In genomic region chr7:94056796-94057207, GRCh38 we compare ENCODE assay signal across 13 cellular contexts. TPM values are rescaled to one million over a fixed set of nuclear protein-coding genes. Genes with fewer than 3 reads are reported as not detected.
DNase-seq lines count a peak whose midpoint lies in the region; ATAC-seq and TF ChIP-seq lines count a peak whose summit lies in the region.
"Had no signal": no experiment of that assay in that cellular context is flagged by ENCODE, and none has a peak within 500 bp of the region (broad histone marks: within the 10 kb centered on the region; RNA-seq: fewer than 3 reads in every experiment).

No MANE protein-coding gene starts in this region.

- H2AFZ ChIP-seq in ACC112 (ENCODE audit: low read length, unreplicated experiment), result no peak overlapping the region

- H3K4me1 Mint-ChIP-seq in HFFc6 (ENCODE audit: low read depth), result peaks cover 59% of the 10 kb centered on the region
- no peaks in the 10 kb centered on the region for H3K4me1 Mint-ChIP-seq in CD4-positive, alpha-beta T cell (ENCODE audit: low read depth)
- H3K4me1 Mint-ChIP-seq: brain, T-cell had no signal

- peaks cover 2% of the 10 kb centered on the region; the same call in 1 of the 2 replicates for H3K27me3 Mint-ChIP-seq in HFFc6 (ENCODE audit: insufficient read depth)
- peaks cover 30% of the 10 kb centered on the region for H3K27me3 Mint-ChIP-seq in CD4-positive, alpha-beta T cell
- H3K27me3 Mint-ChIP-seq: brain had no signal

- no peak overlapping the region for H3K4me3 Mint-ChIP-seq in HFFc6
- no peak overlapping the region for H3K4me3 Mint-ChIP-seq in CD4-positive, alpha-beta T cell
- H3K4me3 Mint-ChIP-seq: brain; CD14-positive monocyte; stimulated activated naive CD8-positive, alpha-beta T cell treated with anti-CD3 and anti-CD28 coated beads, Interleukin-15, Interleukin-2, amounts not matched to agents 100 ng/mL and 50 ng/mL, for 24 hours; T-cell had no signal

- peak overlapping the region; percentile 79 for H3K27ac Mint-ChIP-seq in HFFc6
- no peak overlapping the region for H3K27ac Mint-ChIP-seq in CD4-positive, alpha-beta T cell
- H3K27ac Mint-ChIP-seq: brain; stimulated activated naive CD8-positive, alpha-beta T cell treated with anti-CD3 and anti-CD28 coated beads, Interleukin-15, Interleukin-2, amounts not matched to agents 100 ng/mL and 50 ng/mL, for 24 hours; T-cell had no signal

- H3K27me3 ChIP-seq in ACC112 (ENCODE audit: insufficient read depth, low read length), result no peaks in the 10 kb centered on the region
- H3K27me3 ChIP-seq in CD4-positive, alpha-beta T cell (ENCODE audit: control insufficient read depth, insufficient read depth, low read length), result peaks cover 8% of the 10 kb centered on the region
- no peaks in the 10 kb centered on the region for H3K27me3 ChIP-seq in transverse colon

- peak; percentile 88 for DNase-seq in HFFc6
- peak; percentile 67 for DNase-seq in RWPE1 (ENCODE audit: low spot score)
- peak; percentile 92 for DNase-seq in fibroblast of the aortic adventitia (ENCODE audit: low read depth)
- no peak for DNase-seq in CD4-positive, alpha-beta T cell
- no peak for DNase-seq in T1000 (lab: John Stamatoyannopoulos, UW)
- no peak for DNase-seq in transverse colon
- DNase-seq in stimulated activated naive CD8-positive, alpha-beta T cell treated with anti-CD3 and anti-CD28 coated beads, Interleukin-15, Interleukin-2, amounts not matched to agents 100 U/mL and 50 U/mL, for 24 hours, result no peak
- DNase-seq: NCI-H2029 treated with DMSO at 0.1 percent for 48 hours, T-cell had no signal

- POLR2A ChIA-PET in RWPE1 (lab: Yijun Ruan, JAX; ENCODE audit: low non-redundant PET), result no interaction called here
- POLR2A ChIA-PET in CD4-positive, alpha-beta T cell (lab: Charles Lee), result no interaction called here

- no peaks in the 10 kb centered on the region for H3K9me3 ChIP-seq in CD4-positive, alpha-beta T cell (ENCODE audit: control insufficient read depth, low read length)
- H3K9me3 ChIP-seq in transverse colon, result no peaks in the 10 kb centered on the region

- TF ChIP-seq EP300 in transverse colon (IDR thresholded peaks at IDR 0.05; ENCODE audit: low read depth), result no peak

- no peaks in the 10 kb centered on the region for H3K9me3 Mint-ChIP-seq in HFFc6
- H3K9me3 Mint-ChIP-seq in CD4-positive, alpha-beta T cell, result no peaks in the 10 kb centered on the region
- H3K9me3 Mint-ChIP-seq: brain; stimulated activated naive CD8-positive, alpha-beta T cell treated with anti-CD3 and anti-CD28 coated beads, Interleukin-15, Interleukin-2, amounts not matched to agents 100 ng/mL and 50 ng/mL, for 24 hours; T-cell had no signal

- H3K36me3 ChIP-seq in ACC112 (ENCODE audit: insufficient read depth, low read length) (no peaks in the 10 kb centered on the region), transverse colon (no peaks in the 10 kb centered on the region)

- no peak for TF ChIP-seq POLR2A in transverse colon (IDR thresholded peaks at IDR 0.05)

- no peak for TF ChIP-seq CTCF in HFFc6 (IDR thresholded peaks at IDR 0.05)
- no peak for TF ChIP-seq CTCF in RWPE1 (conservative IDR thresholded peaks at IDR 0.05; ENCODE audit: low read depth)
- no peak for TF ChIP-seq CTCF in fibroblast of the aortic adventitia (IDR thresholded peaks at IDR 0.05; ENCODE audit: insufficient read depth, low read length)
- TF ChIP-seq CTCF in CD4-positive, alpha-beta T cell (IDR thresholded peaks at IDR 0.05), result no peak
- TF ChIP-seq CTCF in transverse colon (IDR thresholded peaks at IDR 0.05), result no peak

- 17 to 39% methylated on average over 1 to 3 of the region's 3 CpGs for WGBS in transverse colon (ENCODE audit: low coverage in 1 of 2), 2 donors

- in situ Hi-C loops in transverse colon (cut with MboI; ENCODE audit: low pct_ligation_motif_present in 1 of 4, low pct_unique_long_range_greater_than_20kb in 1 of 4, low sequenced_read_pairs in 3 of 4), result no loop called here

- peaks cover 5% of the 10 kb centered on the region for H3K36me3 Mint-ChIP-seq in HFFc6 (ENCODE audit: low read depth)
- H3K36me3 Mint-ChIP-seq in CD4-positive, alpha-beta T cell (ENCODE audit: low read depth), result no peaks in the 10 kb centered on the region
- H3K36me3 Mint-ChIP-seq: brain, T-cell had no signal

- CTCF ChIA-PET in RWPE1 (lab: Yijun Ruan, JAX), result no interaction called here
- CTCF ChIA-PET in CD4-positive, alpha-beta T cell (lab: Charles Lee), result no interaction called here

- intact Hi-C loops in CD4-positive, alpha-beta T cell (cut with DNase I, micrococcal nuclease), result no loop called here
- intact Hi-C loops in transverse colon (cut with DNase I; ENCODE audit: low total_unique reads), result no loop called here

- H3K4me1 ChIP-seq in ACC112 (ENCODE audit: control insufficient read depth, insufficient read depth, low read length, unreplicated experiment) (peaks cover 12% of the 10 kb centered on the region), transverse colon (no peaks in the 10 kb centered on the region)

- H3K27ac ChIP-seq in ACC112 (ENCODE audit: low read depth, low read length), result peak overlapping the region; percentile 8; the same call in 1 of the 2 replicates
- peak overlapping the region; percentile 45; the same call in 1 of the 2 replicates for H3K27ac ChIP-seq in RWPE1
- no peak overlapping the region for H3K27ac ChIP-seq in CD4-positive, alpha-beta T cell (ENCODE audit: low read depth, low read length)
- H3K27ac ChIP-seq in transverse colon, result no peak overlapping the region

- no peak for ATAC-seq in CD4-positive, alpha-beta T cell (ENCODE audit: poor library complexity)
- no peak for ATAC-seq in stimulated activated naive CD8-positive, alpha-beta T cell treated with anti-CD3 and anti-CD28 coated beads, Interleukin-15, Interleukin-2, amounts not matched to agents 100 U/mL and 50 U/mL, for 24 hours
- ATAC-seq: T-cell had no signal

- no peaks in the 10 kb centered on the region for H3K79me2 ChIP-seq in ACC112 (ENCODE audit: control insufficient read depth, insufficient read depth, low read length, unreplicated experiment)

- H3K4me3 ChIP-seq in ACC112 (ENCODE audit: low read depth, low read length) (no peak overlapping the region), fibroblast of the aortic adventitia (ENCODE audit: low read depth, low read length) (no peak overlapping the region), transverse colon (no peak overlapping the region)

RNA-seq across cellular contexts. Expression of gene BET1, which starts 52.6 kb away (rescaled TPM):
- 10 to 100 TPM; 26.4 to 36.5 (median 30.5) TPM for total RNA-seq in HFFc6 (2021; fragmentation: NEBNext Ultra II Directional; extraction: Animal tissue kit (Norgen Biotek cat#: 25700))
- 48.3 and 60.8 TPM in 2 replicates for total RNA-seq in fibroblast of the aortic adventitia (ENCODE audit: low replicate concordance)
- 1 to 10 TPM; 7.4 to 9.5 TPM for total RNA-seq in CD4-positive, alpha-beta T cell
- 10 to 100 TPM; 15.7 to 28.9 (median 21.2) TPM for total RNA-seq in transverse colon

Comparison
In these comparisons a context has a peak if more than half of its experiments do, and no peak if none do; other contexts are left out.
1. H3K27ac ChIP-seq: peak in ACC112 (single experiment) and RWPE1 (single experiment); none in CD4-positive, alpha-beta T cell (single experiment) and transverse colon (0 of 4).
2. DNase-seq: peak in HFFc6 (single experiment), RWPE1 (single experiment) and fibroblast of the aortic adventitia (single experiment); none in CD4-positive, alpha-beta T cell (0 of 10), T1000 (single experiment), transverse colon (single experiment) and stimulated activated naive CD8-positive, alpha-beta T cell treated with anti-CD3 and anti-CD28 coated beads, Interleukin-15, Interleukin-2, amounts not matched to agents 100 U/mL and 50 U/mL, for 24 hours (single experiment).